29 cellular contexts compared by ENCODE assay signal in the genomic region with DNA sequence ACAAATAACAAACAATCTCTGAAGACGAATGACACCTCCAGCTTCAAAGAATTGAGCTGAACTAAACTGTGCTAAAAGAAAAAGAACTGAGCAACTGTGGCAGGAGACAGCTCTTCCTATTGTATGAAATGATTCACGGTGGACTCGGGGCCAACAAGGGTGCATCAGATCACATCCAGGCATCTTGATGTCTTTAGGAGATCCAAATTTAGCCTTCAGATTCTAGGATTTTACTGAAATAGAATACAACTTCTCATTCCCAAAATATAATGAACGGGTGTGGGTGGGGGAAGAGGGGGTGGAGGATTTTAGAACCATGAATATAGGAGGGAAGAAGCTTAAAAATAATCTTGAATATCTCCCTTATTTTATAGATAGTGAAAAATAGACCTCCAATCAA.
"Had no signal": no experiment of that assay in that cellular context is flagged by ENCODE, and none has a peak within 500 bp of the region (broad histone marks: within the 10 kb centered on the region; RNA-seq: fewer than 3 reads in every experiment).

No MANE protein-coding gene starts in this region.

- H3K36me3 ChIP-seq: adrenal gland, ascending aorta, brain microvascular endothelial cell, breast epithelium, cardiac muscle cell had no signal

- H3K4me3 ChIP-seq: adrenal gland, ascending aorta, body of pancreas, breast epithelium, cardiac muscle cell had no signal

- H3K27ac ChIP-seq: adrenal gland, ascending aorta, body of pancreas, brain microvascular endothelial cell, breast epithelium, cardiac muscle cell had no signal

- H3K9me3 ChIP-seq: adrenal gland, ascending aorta, body of pancreas, breast epithelium had no signal

- DNase-seq: activated effector memory CD4-positive, alpha-beta T cell treated with anti-CD3 and anti-CD28 coated beads, Interleukin-2, amount 50 U/mL, for 16 hours; activated effector memory CD4-positive, alpha-beta T cell treated with Interleukin-2 at 50 U/mL for 16 hours; activated gamma-delta T cell; activated gamma-delta T cell treated with Interleukin-2 at 50 U/mL for 16 hours; activated naive CD4-positive, alpha-beta T cell; activated naive CD4-positive, alpha-beta T cell treated with anti-CD3 and anti-CD28 coated beads for 36 hours; activated naive CD4-positive, alpha-beta T cell treated with anti-CD3 and anti-CD28 coated beads, Interleukin-2, amount 10 ng/mL, durations not matched to agents 7 days and 5 days; activated naive CD4-positive, alpha-beta T cell treated with anti-CD3 and anti-CD28 coated beads, Interleukin-2, amount 50 U/mL, for 16 hours; activated naive CD4-positive, alpha-beta T cell treated with Interleukin-2 at 50 U/mL for 16 hours; activated naive CD8-positive, alpha-beta T cell treated with anti-CD3 and anti-CD28 coated beads for 36 hours; activated naive CD8-positive, alpha-beta T cell treated with anti-CD3 and anti-CD28 coated beads, Interleukin-2, amount 10 ng/mL, durations not matched to agents 7 days and 5 days; activated naive CD8-positive, alpha-beta T cell treated with anti-CD3 and anti-CD28 coated beads, Interleukin-2, amount 50 U/mL, for 24 hours; activated T-cell treated with anti-CD3 and anti-CD28 coated beads, Interleukin-2, amount 50 U/mL, for 1 hour; activated T-cell treated with anti-CD3 and anti-CD28 coated beads, Interleukin-2, amount 50 U/mL, for 24 hours; activated T-cell treated with anti-CD3 and anti-CD28 coated beads, Interleukin-2, amount 50 U/mL, for 4 hours; activated T-cell treated with anti-CD3 and anti-CD28 coated beads, Interleukin-2, amount 50 U/mL, for 48 hours; activated T-cell treated with anti-CD3 and anti-CD28 coated beads, Interleukin-2, amount 50 U/mL, for 72 hours; adrenal gland; amniotic stem cell; amygdala; anterior cingulate cortex; aorta; body of pancreas; brain microvascular endothelial cell; central memory CD4-positive, alpha-beta T cell; cerebellar nuclear complex had no signal

- H3K27me3 ChIP-seq: adrenal gland, ascending aorta, body of pancreas, brain microvascular endothelial cell, breast epithelium, cardiac muscle cell had no signal

- H3K4me1 ChIP-seq: adrenal gland, ascending aorta, body of pancreas, breast epithelium had no signal
